Comparison of ENCODE assay signal across 35 cellular contexts in genomic region chr9:69062195-69062594, GRCh38. TPM values are rescaled to one million over a fixed set of nuclear protein-coding genes. Genes with fewer than 3 reads are reported as not detected.
"Had no signal": no experiment of that assay in that cellular context is flagged by ENCODE, and none has a peak within 500 bp of the region (broad histone marks: within the 10 kb centered on the region; RNA-seq: fewer than 3 reads in every experiment).

No MANE protein-coding gene starts in this region.

- H3K4me1 ChIP-seq: parathyroid adenoma, psoas muscle, spleen, tibial nerve, upper lobe of left lung, vagina had no signal

- H3K27me3 ChIP-seq: neutrophil, ovary, right lobe of liver, spleen, tibial nerve, upper lobe of left lung, vagina had no signal

- H3K4me2 ChIP-seq: smooth muscle cell had no signal

- H3K27ac ChIP-seq: neutrophil, ovary, parathyroid adenoma, psoas muscle, right lobe of liver, skin epidermis, spleen, tibial nerve, upper lobe of left lung, vagina had no signal

- ATAC-seq: naive thymus-derived CD8-positive, alpha-beta T cell; natural killer cell treated with Interleukin-12 subunit alpha and Interleukin-12 subunit beta and Interleukin-15 and Interleukin-18, amount 100 ng/mL, for 72 hours; psoas muscle; right cardiac atrium; right lobe of liver; stimulated activated memory B cell treated with anti-CD40 and anti-IgM and Interleukin-4, amounts not matched to agents 10 μg/mL and 1 μg/mL and 100 μg/mL, for 72 hours; stimulated activated naive CD8-positive, alpha-beta T cell treated with anti-CD3 and anti-CD28 coated beads, Interleukin-15, amount 100 ng/mL, for 72 hours; stimulated activated naive CD8-positive, alpha-beta T cell treated with anti-CD3 and anti-CD28 coated beads, Interleukin-15, Interleukin-2, amounts not matched to agents 100 U/mL and 50 U/mL, for 24 hours had no signal

- FAIRE-seq: urothelium cell line had no signal

- H3K9me3 ChIP-seq: neutrophil, ovary, psoas muscle, right lobe of liver, spleen, tibial nerve, upper lobe of left lung, vagina had no signal

- H3K36me3 ChIP-seq: ovary had no signal

- H3K4me3 ChIP-seq: ovary, psoas muscle, right lobe of liver, skin epidermis, smooth muscle cell, spleen, tibial nerve, upper lobe of left lung, vagina had no signal

- DNase-seq: naive B cell; naive thymus-derived CD8-positive, alpha-beta T cell; nephron progenitor cell; nucleus accumbens; ovary; psoas muscle; right cardiac atrium; right lobe of liver; spleen; stimulated activated CD4-positive, alpha-beta T cell treated with anti-CD3 and anti-CD28 coated beads, Interleukin-12 subunit alpha, Interleukin-12 subunit beta, amount 100 ng/mL, for 4 hours; stimulated activated CD4-positive, alpha-beta T cell treated with anti-CD3 and anti-CD28 coated beads, Interleukin-1b, Interleukin-23, amount 100 ng/mL, for 48 hours; stimulated activated CD4-positive, alpha-beta T cell treated with anti-CD3 and anti-CD28 coated beads, Interleukin-4, amount 100 ng/mL, for 1 hour; stimulated activated CD4-positive, alpha-beta T cell treated with anti-CD3 and anti-CD28 coated beads, Interleukin-4, amount 100 ng/mL, for 4 hours; stimulated activated CD8-positive, alpha-beta memory T cell treated with anti-CD3 and anti-CD28 coated beads, Interleukin-4, amount 100 ng/mL, for 48 hours; stimulated activated naive CD4-positive, alpha-beta T cell; stimulated activated naive CD8-positive, alpha-beta T cell treated with anti-CD3 and anti-CD28 coated beads, Interleukin-15, amount 100 ng/mL, for 72 hours; stimulated activated naive CD8-positive, alpha-beta T cell treated with anti-CD3 and anti-CD28 coated beads, Interleukin-15, Interleukin-2, amounts not matched to agents 100 U/mL and 50 U/mL, for 24 hours; upper lobe of left lung had no signal

RNA-seq across cellular contexts. Expression of gene PRKACG, which starts 48.3 kb away (rescaled TPM):
- total RNA-seq: naive thymus-derived CD8-positive, alpha-beta T cell; natural killer cell treated with Interleukin-12 subunit alpha and Interleukin-12 subunit beta and Interleukin-15 and Interleukin-18, amount 100 ng/mL, for 72 hours; neural crest cell; osteoblast; ovary; progenitor cell of endocrine pancreas; psoas muscle; renal cortical epithelial cell; right cardiac atrium; right lobe of liver; smooth muscle cell; spleen; subcutaneous adipose tissue; temporal lobe; tibial nerve; upper lobe of left lung; ureter; vagina had no signal
- polyA plus RNA-seq: naive thymus-derived CD8-positive, alpha-beta T cell; ovary; psoas muscle; right cardiac atrium; smooth muscle cell; spleen; thymus had no signal
